ENCODE assay signal across 13 cellular contexts in genomic region chr1:53107090-53107489, GRCh38. TPM values are rescaled to one million over a fixed set of nuclear protein-coding genes. Genes with fewer than 3 reads are reported as not detected.
A peak's percentile ranks its signal among the peaks of the same experiment; 100 is the strongest.
DNase-seq lines count a peak whose midpoint lies in the region; FAIRE-seq and TF ChIP-seq lines count a peak whose summit lies in the region.
"Had no signal": no experiment of that assay in that cellular context is flagged by ENCODE, and none has a peak within 500 bp of the region (broad histone marks: within the 10 kb centered on the region; RNA-seq: fewer than 3 reads in every experiment).

No MANE protein-coding gene starts in this region.

- no peaks in the 10 kb centered on the region for H3K27me3 ChIP-seq in GM23248 (replicated peaks; ENCODE audit: insufficient read depth)
- no peaks in the 10 kb centered on the region for H3K27me3 ChIP-seq in PC-9 (ENCODE audit: insufficient read depth, low read depth)
- H3K27me3 ChIP-seq in endodermal cell (ENCODE audit: control insufficient read depth, insufficient read depth, low read length, poor library complexity, severe bottlenecking) = peaks cover 82% of the 10 kb centered on the region
- no peaks in the 10 kb centered on the region for H3K27me3 ChIP-seq in vagina

- in situ Hi-C loops in GM23248 (cut with MboI) = no loop called here

- no peaks in the 10 kb centered on the region for H4K20me1 ChIP-seq in GM23248 (ENCODE audit: insufficient read depth)
- no peaks in the 10 kb centered on the region for H4K20me1 ChIP-seq in PC-9 (ENCODE audit: insufficient read depth)

- H3K9me2 ChIP-seq in GM23248 (ENCODE audit: insufficient read depth) = no peaks in the 10 kb centered on the region
- H3K9me2 ChIP-seq in PC-9 (ENCODE audit: insufficient read depth) = no peaks in the 10 kb centered on the region

- TF ChIP-seq POLR2A in vagina (IDR thresholded peaks at IDR 0.05) = no peak

- H3K36me3 ChIP-seq in GM23248 (ENCODE audit: low read depth) = no peaks in the 10 kb centered on the region
- H3K36me3 ChIP-seq in PC-9 (ENCODE audit: low read depth) = no peaks in the 10 kb centered on the region
- no peaks in the 10 kb centered on the region for H3K36me3 ChIP-seq in endodermal cell (ENCODE audit: control insufficient read depth, insufficient read depth, low read length)
- H3K36me3 ChIP-seq in vagina = no peaks in the 10 kb centered on the region

- H3K36me3 Mint-ChIP-seq in endodermal cell (ENCODE audit: low read depth) = no peaks in the 10 kb centered on the region

- H3K4me1 ChIP-seq in GM23248 (ENCODE audit: insufficient read depth) (peaks cover 34% of the 10 kb centered on the region), PC-9 (replicated peaks; ENCODE audit: insufficient read depth) (peaks cover 43% of the 10 kb centered on the region), endodermal cell (ENCODE audit: control insufficient read depth, insufficient read depth, low read length) (peaks cover 18% of the 10 kb centered on the region), vagina (peaks cover 36% of the 10 kb centered on the region)

- H3K4me1 Mint-ChIP-seq in endodermal cell = peaks cover 68% of the 10 kb centered on the region

- no peak overlapping the region for H3K4me2 ChIP-seq in GM23248 (ENCODE audit: unreplicated experiment)
- peak overlapping the region; percentile 14 for H3K4me2 ChIP-seq in PC-9

- peaks cover 5% of the 10 kb centered on the region for H3K9me3 ChIP-seq in GM23248 (ENCODE audit: low read depth)
- H3K9me3 ChIP-seq in PC-9 (ENCODE audit: insufficient read depth, low read depth) = no peaks in the 10 kb centered on the region
- peaks cover 5% of the 10 kb centered on the region for H3K9me3 ChIP-seq in endodermal cell (ENCODE audit: control insufficient read depth, low read length)
- no peaks in the 10 kb centered on the region for H3K9me3 ChIP-seq in vagina

- H3K79me2 ChIP-seq in GM23248 (ENCODE audit: insufficient read depth) (no peaks in the 10 kb centered on the region), PC-9 (ENCODE audit: low read depth) (no peaks in the 10 kb centered on the region)

- H3K27ac ChIP-seq in GM23248 (peak overlapping the region; percentile 84), PC-9 (no peak overlapping the region), endodermal cell (ENCODE audit: low read depth, low read length) (no peak overlapping the region), vagina (peak overlapping the region; percentile 86)

- H3F3A ChIP-seq in GM23248 (ENCODE audit: insufficient read depth) = peaks cover 51% of the 10 kb centered on the region
- H3F3A ChIP-seq in PC-9 (ENCODE audit: insufficient read depth, low read depth) = peaks cover 30% of the 10 kb centered on the region

- 84 to 85% methylated on average over 7 of the region's 7 CpGs for WGBS in GM23248 (ENCODE audit: low coverage in 1 of 2, low lambda C conversion rate in 2 of 2, missing lambda C conversion rate in 2 of 2), 2 experiments
- WGBS in endodermal cell (ENCODE audit: insufficient coverage in 1 of 2, insufficient read length in 1 of 2), 2 experiments = 94 to 98% methylated on average over 6 to 7 of the region's 7 CpGs

- intact Hi-C loops in PC-9 (cut with micrococcal nuclease; ENCODE audit: unreplicated experiment) (loop anchor here (1.0 kb wide), 1 partner anchor 59 kb away; no protein-coding TSS in a partner anchor), vagina (cut with DNase I) (no loop called here)

- H3K9me3 Mint-ChIP-seq in endodermal cell = peaks cover 3% of the 10 kb centered on the region

- CTCF ChIA-PET in PC-9 (lab: Charles Lee) = interaction anchor here (0.6 kb wide), 1 partner anchor 16 kb away, joined by 4 read pairs; no protein-coding TSS in a partner anchor

- H3K9ac ChIP-seq in GM23248 = peak overlapping the region; percentile 47
- H3K9ac ChIP-seq in endodermal cell (ENCODE audit: extremely low read depth, low read length, poor library complexity, severe bottlenecking) = no peak overlapping the region

- H3K27me3 Mint-ChIP-seq in endodermal cell (ENCODE audit: insufficient read depth) = peaks cover 69% of the 10 kb centered on the region

- H3K27ac Mint-ChIP-seq in endodermal cell = peak overlapping the region; percentile 56

- POLR2A ChIA-PET in PC-9 (lab: Charles Lee; ENCODE audit: unreplicated experiment) = interaction anchor here (0.7 kb wide), 1 partner anchor 39 kb away, joined by 7 read pairs; no protein-coding TSS in a partner anchor

- H2AFZ ChIP-seq in GM23248 (no peak overlapping the region), PC-9 (no peak overlapping the region)

- H3K4me3 ChIP-seq in GM23248 (no peak overlapping the region), PC-9 (no peak overlapping the region), endodermal cell (ENCODE audit: low read length) (no peak overlapping the region), vagina (no peak overlapping the region)

- peak overlapping the region; percentile 5 for H3K4me3 Mint-ChIP-seq in endodermal cell

- TF ChIP-seq CTCF in PC-9 (conservative IDR thresholded peaks at IDR 0.05) = no peak
- TF ChIP-seq CTCF in endodermal cell (conservative IDR thresholded peaks at IDR 0.05) = no peak
- no peak for TF ChIP-seq CTCF in vagina (IDR thresholded peaks at IDR 0.05)

- no peak for FAIRE-seq in GM19239 (lab: Jason Lieb, UNC)

- DNase-seq in GM23248 = no peak
- no peak for DNase-seq in PC-9
- no peak for DNase-seq in endodermal cell
- DNase-seq in vagina (ENCODE audit: extremely low spot score in 2 of 2) = no peak
- DNase-seq in HCEC 1CT = no peak
- no peak for DNase-seq in GM19239 (ENCODE audit: insufficient read length, low spot score)
- DNase-seq in SIG-M5 treated with dmso at 0.1 percent for 504 hours (lab: John Stamatoyannopoulos, UW; ENCODE audit: unreplicated experiment) = no peak
- DNase-seq: DMS 273 treated with DMSO at 0.1 percent for 48 hours; NCI-H1436 treated with DMSO at 0.1 percent for 48 hours; NCI-H526 treated with DMSO at 0.1 percent for 48 hours; NK-92 treated with Interleukin-12 subunit alpha and Interleukin-12 subunit beta, amount 100 ng/mL, for 24 hours; Right ventricle myocardium superior had no signal

- no TSS peak for BruUV-seq in PC-9 (replicated peaks; lab: Mats Ljungman, UMichigan)

RNA-seq across cellular contexts. Expression of gene SLC1A7, which starts 35.3 kb away (rescaled TPM):
- 0.13 TPM in 1 of 2 replicates, not detected in the other for total RNA-seq in GM23248 (2014; rRNA removed; shearing (Covaris generic))
- polyA plus RNA-seq in GM23248 (2016; fragmentation: Nextera tagmentation; extraction: Ambion mirVana) = 0.51 and 0.76 TPM in 2 replicates
- total RNA-seq in PC-9 (2021) (not detected in 2 replicates), endodermal cell (1 to 10 TPM; 1.7 to 2.3 TPM), vagina (not detected)
- not detected for polyA plus RNA-seq in endodermal cell (2013, experiment 1 of 2)
- 0.12 TPM for polyA plus RNA-seq in endodermal cell (2013, experiment 2 of 2)
- total RNA-seq: Daoy had no signal

RNA-seq across cellular contexts. Expression of gene PODN, which starts 45.1 kb away (rescaled TPM):
- 54.0 and 54.8 TPM in 2 replicates for total RNA-seq in GM23248 (2014; rRNA removed; shearing (Covaris generic))
- polyA plus RNA-seq in GM23248 (2016; fragmentation: Nextera tagmentation; extraction: Ambion mirVana) = 71.6 and 73.7 TPM in 2 replicates
- not detected in 2 replicates for total RNA-seq in PC-9 (2021)
- 1 to 10 TPM; 3.0 to 3.6 TPM for total RNA-seq in endodermal cell
- polyA plus RNA-seq in endodermal cell (2013, experiment 1 of 2) = 0.53 TPM
- 0.70 TPM for polyA plus RNA-seq in endodermal cell (2013, experiment 2 of 2)
- 207 TPM for total RNA-seq in vagina
- total RNA-seq: Daoy had no signal

Comparison
In these comparisons a context has a peak if more than half of its experiments do, and no peak if none do; other contexts are left out.
1. H3K27ac ChIP-seq: peak in GM23248 (single experiment) and vagina (single experiment); none in PC-9 (single experiment) and endodermal cell (single experiment).
2. RNA of gene PODN, which starts 45.1 kb away (total RNA-seq): 207 TPM in vagina (single experiment) and 54.0 to 54.8 TPM in GM23248; 3.0 to 3.6 TPM in endodermal cell and not detected in PC-9; every median in the first group is over 10 times any median in the second.